In the genomic region with DNA sequence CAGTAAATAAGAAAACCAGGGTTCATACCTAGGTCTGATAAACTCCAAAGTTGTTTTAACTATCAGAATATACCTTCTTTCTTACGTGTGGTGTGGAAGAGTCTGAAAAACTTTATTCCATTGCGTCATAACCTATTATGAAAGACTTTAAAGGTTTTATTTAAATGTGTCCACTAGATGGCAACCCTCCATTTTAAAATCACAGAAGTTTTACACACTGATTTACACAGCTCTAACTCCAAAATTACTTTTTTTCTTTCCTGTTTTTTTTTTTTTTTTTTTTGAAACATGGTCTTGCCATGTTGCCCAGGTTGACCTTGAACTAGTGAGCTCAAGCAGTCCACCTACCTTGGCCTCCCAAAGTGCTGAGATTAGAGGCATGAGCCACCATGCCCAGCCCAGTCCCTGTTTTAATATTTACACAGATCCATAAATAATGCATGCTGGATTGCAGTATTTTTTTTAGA, we compare ENCODE assay signal across 8 cellular contexts. TPM values are rescaled to one million over a fixed set of nuclear protein-coding genes. Genes with fewer than 3 reads are reported as not detected.
DNase-seq lines count a peak whose midpoint lies in the region; ATAC-seq and TF ChIP-seq lines count a peak whose summit lies in the region.

No MANE protein-coding gene starts in this region.

- H3K4me3 Mint-ChIP-seq in progenitor cell of endocrine pancreas (ENCODE audit: low read depth) = no peak overlapping the region

- peaks cover 11% of the 10 kb centered on the region for H3K4me1 Mint-ChIP-seq in progenitor cell of endocrine pancreas (ENCODE audit: low read depth)

- DNase-seq in NCI-H526 (lab: John Stamatoyannopoulos, UW) = peak; percentile 7 to 48
- DNase-seq in NCI-H526 treated with DMSO at 0.1 percent for 48 hours (lab: John Stamatoyannopoulos, UW) = no peak
- DNase-seq in NCI-H1694 (lab: John Stamatoyannopoulos, UW) = peak; percentile 40
- peak; percentile 36 for DNase-seq in foreskin melanocyte
- no peak for DNase-seq in progenitor cell of endocrine pancreas (ENCODE audit: low spot score, unreplicated experiment)
- no peak for DNase-seq in occipital lobe (lab: John Stamatoyannopoulos, UW)

- no peaks in the 10 kb centered on the region for H3K27me3 Mint-ChIP-seq in progenitor cell of endocrine pancreas

- no peak for ATAC-seq in GM18867 (IDR thresholded peaks at IDR 0.05; ENCODE audit: unreplicated experiment)

- H3K27ac ChIP-seq in VCaP = no peak overlapping the region

- no peaks in the 10 kb centered on the region for H3K9me3 Mint-ChIP-seq in progenitor cell of endocrine pancreas (ENCODE audit: low read depth)

- TF ChIP-seq CTCF in VCaP (conservative IDR thresholded peaks at IDR 0.05) = peak; percentile 72
- peak; percentile 67 for TF ChIP-seq CTCF in progenitor cell of endocrine pancreas (IDR thresholded peaks at IDR 0.05; ENCODE audit: unreplicated experiment)

- H3K36me3 Mint-ChIP-seq in progenitor cell of endocrine pancreas (ENCODE audit: insufficient read depth) = no peaks in the 10 kb centered on the region

- H3K27ac Mint-ChIP-seq in progenitor cell of endocrine pancreas = no peak overlapping the region

RNA-seq across cellular contexts. Expression of gene TMPRSS12, which starts 17.3 kb away (rescaled TPM):
- total RNA-seq in progenitor cell of endocrine pancreas (not detected in 2 replicates), occipital lobe (not detected)

Comparison
In these comparisons a context has a peak if more than half of its experiments do, and no peak if none do; other contexts are left out.
1. DNase-seq: peak in NCI-H526 (2 of 2), NCI-H1694 (single experiment) and foreskin melanocyte (single experiment); none in NCI-H526 treated with DMSO at 0.1 percent for 48 hours (single experiment), progenitor cell of endocrine pancreas (single experiment) and occipital lobe (single experiment).